Comparison of ENCODE assay signal across 8 cellular contexts in genomic region chr6:147204060-147204785, GRCh38. TPM values are rescaled to one million over a fixed set of nuclear protein-coding genes. Genes with fewer than 3 reads are reported as not detected.
A peak's percentile ranks its signal among the peaks of the same experiment; 100 is the strongest.
DNase-seq lines count a peak whose midpoint lies in the region; ATAC-seq and TF ChIP-seq lines count a peak whose summit lies in the region.

Gene STXBP5, plus strand, starts transcription at chr6:147204417. Its CDS starts 116 bp downstream, at chr6:147204533.

- H3K4me1 Mint-ChIP-seq in activated naive CD4-positive, alpha-beta T cell treated with anti-CD3 and anti-CD28 coated beads for 36 hours (ENCODE audit: low read depth) = peaks cover 25% of the 10 kb centered on the region

- POLR2A ChIA-PET in RWPE1 (lab: Yijun Ruan, JAX; ENCODE audit: low non-redundant PET) = no interaction called here

- peak within 1 kb of the TSS; percentile 85 to 98 (median 92) for H3K4me2 ChIP-seq in BLaER1 treated with 17β-estradiol and CSF1 and Interleukin-3, amounts not matched to agents 10 nM and 100 nM

- peak within 1 kb of the TSS; percentile 99 for H3K27ac Mint-ChIP-seq in activated naive CD4-positive, alpha-beta T cell treated with anti-CD3 and anti-CD28 coated beads for 36 hours

- peak; percentile 53 for DNase-seq in RWPE1 (ENCODE audit: low spot score)
- peak; percentile 45 for DNase-seq in activated naive CD4-positive, alpha-beta T cell treated with anti-CD3 and anti-CD28 coated beads for 36 hours
- peak; percentile 51 for DNase-seq in globus pallidus (ENCODE audit: low spot score)
- peak in 47 of 56 donors; percentile 1 to 67 (median 30) for DNase-seq in nucleus accumbens (lab: John Stamatoyannopoulos, UW)
- peak; percentile 74 to 88 for DNase-seq in upper lobe of left lung

- H3K27me3 ChIP-seq in BLaER1 treated with 17β-estradiol and CSF1 and Interleukin-3, amounts not matched to agents 10 nM and 100 nM = no peaks in the 10 kb centered on the region
- H3K27me3 ChIP-seq in upper lobe of left lung = no peaks in the 10 kb centered on the region

- TF ChIP-seq EP300 in upper lobe of left lung (IDR thresholded peaks at IDR 0.05) = no peak

- H3K4me1 ChIP-seq in BLaER1 treated with 17β-estradiol and CSF1 and Interleukin-3, amounts not matched to agents 10 nM and 100 nM = peaks cover 7 to 26% (median 20%) of the 10 kb centered on the region in 10 experiments; a peak in 19 of 20 replicates
- peaks cover 0 to 16% (median 13%) of the 10 kb centered on the region in 4 donors for H3K4me1 ChIP-seq in upper lobe of left lung

- H3K9me3 ChIP-seq in BLaER1 treated with 17β-estradiol and CSF1 and Interleukin-3, amounts not matched to agents 10 nM and 100 nM (replicated peaks in 1 of 11) = no peaks in the 10 kb centered on the region
- H3K9me3 ChIP-seq in upper lobe of left lung = no peaks in the 10 kb centered on the region

- peak within 1 kb of the TSS; percentile 85 to 97 (median 92) for H3K4me3 ChIP-seq in BLaER1 treated with 17β-estradiol and CSF1 and Interleukin-3, amounts not matched to agents 10 nM and 100 nM
- H3K4me3 ChIP-seq in upper lobe of left lung = peak within 1 kb of the TSS; percentile 74 to 93 (median 80)

- no peaks in the 10 kb centered on the region for H3K27me3 Mint-ChIP-seq in activated naive CD4-positive, alpha-beta T cell treated with anti-CD3 and anti-CD28 coated beads for 36 hours (ENCODE audit: low read depth)

- H3K36me3 ChIP-seq in BLaER1 treated with 17β-estradiol and CSF1 and Interleukin-3, amounts not matched to agents 10 nM and 100 nM = no peaks in the 10 kb centered on the region
- no peaks in the 10 kb centered on the region for H3K36me3 ChIP-seq in upper lobe of left lung

- peaks cover 4% of the 10 kb centered on the region for H3K36me3 Mint-ChIP-seq in activated naive CD4-positive, alpha-beta T cell treated with anti-CD3 and anti-CD28 coated beads for 36 hours (ENCODE audit: low read depth)

- peaks cover 0 to 23% (median 11%) of the 10 kb centered on the region in 11 experiments; a peak in 10 of 22 replicates for H4K20me1 ChIP-seq in BLaER1 treated with 17β-estradiol and CSF1 and Interleukin-3, amounts not matched to agents 10 nM and 100 nM

- ATAC-seq in GM19035 (IDR thresholded peaks at IDR 0.05; ENCODE audit: unreplicated experiment) (peak; percentile 36), HG03342 (IDR thresholded peaks at IDR 0.05; ENCODE audit: unreplicated experiment) (peak; percentile 26), upper lobe of left lung (ENCODE audit: low FRiP score in 2 of 2) (peak in 1 of 2 donors; percentile 21)

- WGBS in upper lobe of left lung, 2 donors = 1% methylated on average over 36 to 62 of the region's 85 CpGs

- CTCF ChIA-PET in RWPE1 (lab: Yijun Ruan, JAX) = no interaction called here
- CTCF ChIA-PET in activated naive CD4-positive, alpha-beta T cell treated with anti-CD3 and anti-CD28 coated beads for 36 hours (lab: Charles Lee) = no interaction called here

- TF ChIP-seq CTCF in RWPE1 (conservative IDR thresholded peaks at IDR 0.05; ENCODE audit: low read depth) = no peak
- TF ChIP-seq CTCF in upper lobe of left lung (IDR thresholded peaks at IDR 0.05) = peak in 1 of 6 experiments; percentile 2

- intact Hi-C loops in activated naive CD4-positive, alpha-beta T cell treated with anti-CD3 and anti-CD28 coated beads for 36 hours (cut with micrococcal nuclease) = loop anchor here (5.0 to 10.0 kb wide), 3 partner anchors 998 to 1941 kb away; partner anchors contain the start of gene EPM2A

- H3K27ac ChIP-seq in BLaER1 treated with 17β-estradiol and CSF1 and Interleukin-3, amounts not matched to agents 10 nM and 100 nM = peak within 1 kb of the TSS; percentile 80 to 92 (median 88)
- H3K27ac ChIP-seq in RWPE1 = peak within 1 kb of the TSS; percentile 95
- peak within 1 kb of the TSS; percentile 94 to 100 (median 94) for H3K27ac ChIP-seq in upper lobe of left lung

- TF ChIP-seq POLR2A in upper lobe of left lung (IDR thresholded peaks at IDR 0.05) = peak in 1 of 4 donors; percentile 21

- peak within 1 kb of the TSS; percentile 89 to 94 (median 92) for H3K9ac ChIP-seq in BLaER1 treated with 17β-estradiol and CSF1 and Interleukin-3, amounts not matched to agents 10 nM and 100 nM

- H3K9me3 Mint-ChIP-seq in activated naive CD4-positive, alpha-beta T cell treated with anti-CD3 and anti-CD28 coated beads for 36 hours = no peaks in the 10 kb centered on the region

- peak within 1 kb of the TSS; percentile 91 for H3K4me3 Mint-ChIP-seq in activated naive CD4-positive, alpha-beta T cell treated with anti-CD3 and anti-CD28 coated beads for 36 hours

RNA-seq across cellular contexts. Expression of gene STXBP5, which starts in this region (rescaled TPM):
- total RNA-seq in activated naive CD4-positive, alpha-beta T cell treated with anti-CD3 and anti-CD28 coated beads for 36 hours = 1 to 10 TPM; 9.4 to 9.5 TPM
- 10 to 100 TPM; 10.5 to 26.5 (median 15.7) TPM for total RNA-seq in upper lobe of left lung

Comparison
In these comparisons a context has a peak if more than half of its experiments do, and no peak if none do; other contexts are left out.
1. DNase-seq: peak in every context shown above with its lines; median percentile 81 in upper lobe of left lung; 53 in RWPE1; 51 in globus pallidus; 45 in activated naive CD4-positive, alpha-beta T cell treated with anti-CD3 and anti-CD28 coated beads for 36 hours; 30 in nucleus accumbens.